In the genomic region with DNA sequence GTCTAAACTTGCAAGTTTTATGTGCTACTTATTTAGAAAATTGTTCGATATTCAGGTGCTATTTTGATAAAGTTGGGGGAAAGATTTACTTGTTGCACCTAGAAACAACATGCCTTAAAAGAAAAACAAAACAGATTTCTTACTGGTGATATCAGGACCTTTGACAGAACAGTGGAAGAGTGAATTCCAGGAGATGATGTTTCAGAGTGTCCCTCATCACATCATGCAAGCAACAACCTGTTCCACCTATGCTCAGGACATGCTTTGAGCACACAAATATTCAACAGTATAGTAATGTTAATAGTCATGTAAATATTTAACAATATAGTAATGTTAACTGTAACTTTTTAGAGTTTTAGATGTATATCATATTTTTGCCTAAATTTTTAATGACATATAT, we compare ENCODE assay signal across 18 cellular contexts. TPM values are rescaled to one million over a fixed set of nuclear protein-coding genes. Genes with fewer than 3 reads are reported as not detected.
DNase-seq lines count a peak whose midpoint lies in the region; ATAC-seq, FAIRE-seq and TF ChIP-seq lines count a peak whose summit lies in the region.
"Had no signal": no experiment of that assay in that cellular context is flagged by ENCODE, and none has a peak within 500 bp of the region (broad histone marks: within the 10 kb centered on the region; RNA-seq: fewer than 3 reads in every experiment).

No MANE protein-coding gene starts in this region.

- DNase-seq in A549 (ENCODE audit: low read depth in 1 of 2, low spot score in 1 of 2) (no peak), epithelial cell of esophagus (ENCODE audit: low read depth) (peak; percentile 60), keratinocyte (ENCODE audit: low read depth, low spot score) (no peak)
- DNase-seq: C1 segment of cervical spinal cord; Calu3; CD4-positive, alpha-beta memory T cell; COR-L47; GF-D8; GM23248; H7; HCEC 1CT had no signal

- H3K4me1 ChIP-seq in A549 (peaks cover 2% of the 10 kb centered on the region), keratinocyte (ENCODE audit: control insufficient read depth, extremely low read depth, insufficient read depth, low read length) (peaks cover 6% of the 10 kb centered on the region)

- TF ChIP-seq CTCF in A549 (IDR thresholded peaks at IDR 0.05) (no peak), epithelial cell of esophagus (IDR thresholded peaks at IDR 0.05; ENCODE audit: insufficient read depth, low read depth, low read length, missing control alignments) (no peak), keratinocyte (optimal IDR thresholded peaks at IDR 0.05 in 1 of 3, IDR thresholded peaks at IDR 0.05 in 1 of 3, conservative IDR thresholded peaks at IDR 0.05 in 1 of 3; ENCODE audit: extremely low read depth in 1 of 3, insufficient read depth in 2 of 3, low read length in 3 of 3) (no peak)

- no peaks in the 10 kb centered on the region for H4K20me1 ChIP-seq in keratinocyte (ENCODE audit: control insufficient read depth, extremely low read depth, insufficient read depth, low read length)

- no peaks in the 10 kb centered on the region for H3K36me3 ChIP-seq in keratinocyte (ENCODE audit: control insufficient read depth in 2 of 2, extremely low read depth in 1 of 2, insufficient read depth in 2 of 2, low read length in 2 of 2)

- no peak for ATAC-seq in A549
- ATAC-seq in GM19328 (IDR thresholded peaks at IDR 0.05; ENCODE audit: unreplicated experiment), result no peak
- ATAC-seq in GM21528 (IDR thresholded peaks at IDR 0.05; ENCODE audit: low FRiP score, unreplicated experiment), result no peak
- ATAC-seq in GM21576 (IDR thresholded peaks at IDR 0.05; ENCODE audit: unreplicated experiment), result no peak

- H3K4me3 ChIP-seq in A549 (no peak overlapping the region), epithelial cell of esophagus (ENCODE audit: low read length) (no peak overlapping the region), keratinocyte (ENCODE audit: control insufficient read depth in 2 of 3, extremely low read depth in 1 of 3, insufficient read depth in 2 of 3, low read depth in 1 of 3, low read length in 3 of 3) (no peak overlapping the region)
- H3K4me3 ChIP-seq: GM23248 had no signal

- no peaks in the 10 kb centered on the region for H3K9me3 ChIP-seq in A549
- no peaks in the 10 kb centered on the region for H3K9me3 ChIP-seq in keratinocyte (ENCODE audit: control insufficient read depth, low read depth, low read length)

- no peak for TF ChIP-seq POLR2A in A549 (IDR thresholded peaks at IDR 0.05; ENCODE audit: low read length)

- no peak overlapping the region for H3K4me2 ChIP-seq in A549
- no peak overlapping the region for H3K4me2 ChIP-seq in keratinocyte (ENCODE audit: control insufficient read depth, extremely low read depth, insufficient read depth, low read depth, low read length)

- no peak for TF ChIP-seq RAD21 in A549 (conservative IDR thresholded peaks at IDR 0.05 in 1 of 2, IDR thresholded peaks at IDR 0.05 in 1 of 2)

- H3K27me3 ChIP-seq in keratinocyte (ENCODE audit: control insufficient read depth, extremely low read depth, insufficient read depth, low read length), result no peaks in the 10 kb centered on the region

- no peak overlapping the region for H2AFZ ChIP-seq in keratinocyte (ENCODE audit: control insufficient read depth, low read length)
- H2AFZ ChIP-seq: GM23248 had no signal

- H3K79me2 ChIP-seq in keratinocyte (ENCODE audit: control insufficient read depth, insufficient read depth, low read length), result no peaks in the 10 kb centered on the region

- no peak overlapping the region for H3K27ac ChIP-seq in A549
- H3K27ac ChIP-seq in keratinocyte (ENCODE audit: control insufficient read depth, insufficient read depth, low read length), result no peak overlapping the region
- H3K27ac ChIP-seq: 22Rv1, GM23248 had no signal

- no peak overlapping the region for H3K9ac ChIP-seq in keratinocyte (ENCODE audit: control insufficient read depth, extremely low read depth, insufficient read depth, low read length)
- H3K9ac ChIP-seq: GM23248 had no signal

- FAIRE-seq in A549 (lab: Jason Lieb, UNC) (peak; percentile 92), keratinocyte (lab: Jason Lieb, UNC) (peak; percentile 62)
- FAIRE-seq: A204.1, GM12891, H1 had no signal

- dilution Hi-C loops in keratinocyte (cut with MboI; ENCODE audit: extremely low pct_ligation_motif_present, low sequenced_read_pairs), result no loop called here

- 20% methylated on average over 1 of the region's 1 CpG for WGBS in A549 (ENCODE audit: missing lambda C conversion rate)

- POLR2A ChIA-PET in A549 (lab: Yijun Ruan, JAX), result no interaction called here

- CTCF ChIA-PET in A549 (lab: Yijun Ruan, JAX), result no interaction called here

- no peaks in the 10 kb centered on the region for H3K9me1 ChIP-seq in keratinocyte (ENCODE audit: control insufficient read depth, extremely low read depth, insufficient read depth, low read length)

- TF ChIP-seq EP300 in A549 (IDR thresholded peaks at IDR 0.05), result no peak

TF ChIP-seq in A549, 52 proteins besides CTCF, POLR2A, EP300 and RAD21:
- TF ChIP-seq CBX8 (IDR thresholded peaks at IDR 0.05), result no peak
- TF ChIP-seq ZC3H11A (IDR thresholded peaks at IDR 0.05), result no peak
- TF ChIP-seq, protein P1, sequence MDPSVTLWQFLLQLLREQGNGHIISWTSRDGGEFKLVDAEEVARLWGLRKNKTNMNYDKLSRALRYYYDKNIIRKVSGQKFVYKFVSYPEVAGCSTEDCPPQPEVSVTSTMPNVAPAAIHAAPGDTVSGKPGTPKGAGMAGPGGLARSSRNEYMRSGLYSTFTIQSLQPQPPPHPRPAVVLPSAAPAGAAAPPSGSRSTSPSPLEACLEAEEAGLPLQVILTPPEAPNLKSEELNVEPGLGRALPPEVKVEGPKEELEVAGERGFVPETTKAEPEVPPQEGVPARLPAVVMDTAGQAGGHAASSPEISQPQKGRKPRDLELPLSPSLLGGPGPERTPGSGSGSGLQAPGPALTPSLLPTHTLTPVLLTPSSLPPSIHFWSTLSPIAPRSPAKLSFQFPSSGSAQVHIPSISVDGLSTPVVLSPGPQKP (IDR thresholded peaks at IDR 0.05; ENCODE audit: low read depth, low read length), result no peak
- TF ChIP-seq CBX2 (IDR thresholded peaks at IDR 0.05; ENCODE audit: borderline replicate concordance, low read depth), result no peak
- TF ChIP-seq MAZ (IDR thresholded peaks at IDR 0.05; ENCODE audit: borderline replicate concordance, low read depth, low read length), result no peak
- TF ChIP-seq PHF8 (IDR thresholded peaks at IDR 0.05; ENCODE audit: borderline replicate concordance, low read depth), result no peak
- TF ChIP-seq, protein P2, sequence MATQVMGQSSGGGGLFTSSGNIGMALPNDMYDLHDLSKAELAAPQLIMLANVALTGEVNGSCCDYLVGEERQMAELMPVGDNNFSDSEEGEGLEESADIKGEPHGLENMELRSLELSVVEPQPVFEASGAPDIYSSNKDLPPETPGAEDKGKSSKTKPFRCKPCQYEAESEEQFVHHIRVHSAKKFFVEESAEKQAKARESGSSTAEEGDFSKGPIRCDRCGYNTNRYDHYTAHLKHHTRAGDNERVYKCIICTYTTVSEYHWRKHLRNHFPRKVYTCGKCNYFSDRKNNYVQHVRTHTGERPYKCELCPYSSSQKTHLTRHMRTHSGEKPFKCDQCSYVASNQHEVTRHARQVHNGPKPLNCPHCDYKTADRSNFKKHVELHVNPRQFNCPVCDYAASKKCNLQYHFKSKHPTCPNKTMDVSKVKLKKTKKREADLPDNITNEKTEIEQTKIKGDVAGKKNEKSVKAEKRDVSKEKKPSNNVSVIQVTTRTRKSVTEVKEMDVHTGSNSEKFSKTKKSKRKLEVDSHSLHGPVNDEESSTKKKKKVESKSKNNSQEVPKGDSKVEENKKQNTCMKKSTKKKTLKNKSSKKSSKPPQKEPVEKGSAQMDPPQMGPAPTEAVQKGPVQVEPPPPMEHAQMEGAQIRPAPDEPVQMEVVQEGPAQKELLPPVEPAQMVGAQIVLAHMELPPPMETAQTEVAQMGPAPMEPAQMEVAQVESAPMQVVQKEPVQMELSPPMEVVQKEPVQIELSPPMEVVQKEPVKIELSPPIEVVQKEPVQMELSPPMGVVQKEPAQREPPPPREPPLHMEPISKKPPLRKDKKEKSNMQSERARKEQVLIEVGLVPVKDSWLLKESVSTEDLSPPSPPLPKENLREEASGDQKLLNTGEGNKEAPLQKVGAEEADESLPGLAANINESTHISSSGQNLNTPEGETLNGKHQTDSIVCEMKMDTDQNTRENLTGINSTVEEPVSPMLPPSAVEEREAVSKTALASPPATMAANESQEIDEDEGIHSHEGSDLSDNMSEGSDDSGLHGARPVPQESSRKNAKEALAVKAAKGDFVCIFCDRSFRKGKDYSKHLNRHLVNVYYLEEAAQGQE (IDR thresholded peaks at IDR 0.05), result no peak
- TF ChIP-seq, protein P3, sequence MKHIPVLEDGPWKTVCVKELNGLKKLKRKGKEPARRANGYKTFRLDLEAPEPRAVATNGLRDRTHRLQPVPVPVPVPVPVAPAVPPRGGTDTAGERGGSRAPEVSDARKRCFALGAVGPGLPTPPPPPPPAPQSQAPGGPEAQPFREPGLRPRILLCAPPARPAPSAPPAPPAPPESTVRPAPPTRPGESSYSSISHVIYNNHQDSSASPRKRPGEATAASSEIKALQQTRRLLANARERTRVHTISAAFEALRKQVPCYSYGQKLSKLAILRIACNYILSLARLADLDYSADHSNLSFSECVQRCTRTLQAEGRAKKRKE (CRISPR knock-in tag; IDR thresholded peaks at IDR 0.05; ENCODE audit: low read depth), result no peak
- TF ChIP-seq RCOR1 (IDR thresholded peaks at IDR 0.05; ENCODE audit: low read depth, low read length), result no peak
- TF ChIP-seq, protein P4, sequence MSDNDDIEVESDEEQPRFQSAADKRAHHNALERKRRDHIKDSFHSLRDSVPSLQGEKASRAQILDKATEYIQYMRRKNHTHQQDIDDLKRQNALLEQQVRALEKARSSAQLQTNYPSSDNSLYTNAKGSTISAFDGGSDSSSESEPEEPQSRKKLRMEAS (IDR thresholded peaks at IDR 0.05), result no peak
- no peak for TF ChIP-seq EHF (CRISPR knock-in tag; IDR thresholded peaks at IDR 0.05)
- TF ChIP-seq POLR2AphosphoS2 (conservative IDR thresholded peaks at IDR 0.05; ENCODE audit: low read length), result no peak

RNA-seq across cellular contexts. Expression of a gene that starts 23.9 kb away (rescaled TPM):
- polyA plus RNA-seq in A549 (2011; rRNA removed) (0.20 and 0.22 TPM in 2 replicates), A549 (2017; fragmentation: RNase III; extraction: RNeasy Plus Mini Kit Qiagen cat#74134 plus additional on column Dnase treatment) (0.11 to 0.28 TPM (median 0.14 TPM) in 3 replicates), keratinocyte (14.7 to 24.0 TPM (median 20.1 TPM) in 3 replicates)
- 0.01 TPM in 1 of 2 replicates, not detected in the other for polyA plus RNA-seq in A549 (2012; cell fraction: cytosol; rRNA removed)
- polyA plus RNA-seq in A549 (2012; cell fraction: nucleus; rRNA removed), result 0.01 TPM in 1 of 2 replicates, not detected in the other
- polyA minus RNA-seq in A549 (2011; rRNA and poly(A)+ RNA removed), result 0.12 and 0.34 TPM in 2 replicates
- 48.7 TPM for polyA plus RNA-seq in keratinocyte (2011; ENCODE audit: low read depth)
- 7.1 and 11.4 TPM in 2 replicates for polyA plus RNA-seq in keratinocyte (2011; cell fraction: cytosol; rRNA removed)
- 30.8 and 36.7 TPM in 2 replicates for polyA plus RNA-seq in keratinocyte (2011; cell fraction: nucleus; rRNA removed)
- 17.3 and 24.5 TPM in 2 replicates for polyA plus RNA-seq in keratinocyte (2012; ENCODE audit: low replicate concordance)
- polyA minus RNA-seq in keratinocyte, result 4.3 to 23.6 TPM (median 18.8 TPM) in 3 replicates
- 28.8 TPM for polyA minus RNA-seq in keratinocyte (2011; cell fraction: cytosol; rRNA and poly(A)+ RNA removed)
- 41.2 and 53.3 TPM in 2 replicates for polyA minus RNA-seq in keratinocyte (2011; cell fraction: nucleus; rRNA and poly(A)+ RNA removed)

Comparison
In these comparisons a context has a peak if more than half of its experiments do, and no peak if none do; other contexts are left out.
1. RNA of a gene that starts 23.9 kb away (polyA plus RNA-seq): 7.1 to 48.7 TPM in keratinocyte; 0.01 to 0.28 TPM in A549; every median in the first group is over 4 times any median in the second.